ENCODE assay signal across 9 cellular contexts in the genomic region with DNA sequence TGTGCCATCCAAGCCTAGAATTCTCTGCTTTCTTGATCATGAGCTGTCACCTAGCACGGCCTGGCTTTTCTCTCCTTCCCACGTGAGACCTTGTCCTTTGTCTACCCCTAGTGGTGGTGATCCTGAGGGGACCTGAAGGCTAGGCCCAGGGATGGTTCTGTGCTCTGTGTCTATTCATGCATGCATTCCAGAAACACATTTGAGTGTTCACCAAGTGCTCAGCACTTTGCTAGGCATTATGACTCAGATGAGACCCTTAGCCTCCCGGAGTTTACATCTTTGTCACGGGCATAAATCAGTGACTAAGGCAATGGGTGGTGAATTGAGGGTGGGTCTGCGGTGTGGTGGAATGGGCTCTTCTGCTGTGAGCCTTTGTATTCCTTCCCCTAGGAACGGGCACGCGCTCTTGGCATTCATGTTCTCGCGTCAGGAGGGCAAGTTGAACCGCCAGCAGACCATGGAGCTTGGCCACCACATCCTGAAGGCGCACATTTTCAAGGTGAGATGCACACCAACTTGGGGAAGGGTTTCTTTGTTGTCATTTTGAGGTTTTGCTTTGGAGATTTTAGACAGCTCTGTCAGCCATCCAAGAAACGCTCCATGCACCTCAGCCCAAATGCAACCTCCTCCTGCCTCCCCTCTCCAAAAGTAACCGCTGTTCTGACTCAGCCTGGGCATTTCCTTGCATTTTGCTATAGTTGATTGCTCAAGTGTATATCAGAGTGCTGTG.
DNase-seq lines count a peak whose midpoint lies in the region; ATAC-seq and TF ChIP-seq lines count a peak whose summit lies in the region.
"Had no signal": no experiment of that assay in that cellular context is flagged by ENCODE, and none has a peak within 500 bp of the region (broad histone marks: within the 10 kb centered on the region; RNA-seq: fewer than 3 reads in every experiment).

No MANE protein-coding gene starts in this region.

- H3K9me3 ChIP-seq in WERI-Rb-1 (ENCODE audit: severe bottlenecking) (no peaks in the 10 kb centered on the region), left lung (no peaks in the 10 kb centered on the region)

- intact Hi-C loops in left lung (cut with DNase I): no loop called here

- H3K36me3 ChIP-seq in WERI-Rb-1 (peaks cover 15% of the 10 kb centered on the region; the same call in 1 of the 2 replicates), left lung (peaks cover 0 to 51% of the 10 kb centered on the region in 2 donors)

- DNase-seq in EH (ENCODE audit: low read depth) (peak; percentile 60), WERI-Rb-1 (peak; percentile 41), left lung (no peak), NCI-H2227 (lab: John Stamatoyannopoulos, UW; ENCODE audit: unreplicated experiment) (no peak), NCI-H2227 treated with DMSO at 0.1 percent for 48 hours (lab: John Stamatoyannopoulos, UW) (no peak), NCI-H345 (lab: John Stamatoyannopoulos, UW) (no peak)
- DNase-seq: activated B cell treated with CpG ODN at 0.5 μM for 24 hours had no signal

- H3K27ac ChIP-seq in WERI-Rb-1 (no peak overlapping the region), left lung (no peak overlapping the region)

- H3K27me3 ChIP-seq in WERI-Rb-1 (ENCODE audit: insufficient read depth, low read depth, severe bottlenecking): no peaks in the 10 kb centered on the region
- H3K27me3 ChIP-seq in left lung: no peaks in the 10 kb centered on the region

- TF ChIP-seq CTCF in WERI-Rb-1 (IDR thresholded peaks at IDR 0.05; ENCODE audit: low read depth, low read length) (peak; percentile 82), left lung (IDR thresholded peaks at IDR 0.05) (peak in 1 of 2 donors; percentile 27)

- H3K4me3 ChIP-seq in WERI-Rb-1 (ENCODE audit: low read depth, low read length) (no peak overlapping the region), left lung (no peak overlapping the region)

- no peaks in the 10 kb centered on the region for H3K4me1 ChIP-seq in left lung

- ATAC-seq in GM19452 (IDR thresholded peaks at IDR 0.05; ENCODE audit: unreplicated experiment): peak; percentile 63
- peak; percentile 64 for ATAC-seq in HG03460 (IDR thresholded peaks at IDR 0.05; ENCODE audit: unreplicated experiment)
- ATAC-seq in left lung: peak; percentile 47

Comparison
In these comparisons a context has a peak if more than half of its experiments do, and no peak if none do; other contexts are left out.
1. DNase-seq: peak in EH (single experiment) and WERI-Rb-1 (single experiment); none in left lung (0 of 2), NCI-H2227 (single experiment), NCI-H2227 treated with DMSO at 0.1 percent for 48 hours (single experiment) and NCI-H345 (single experiment).
2. Peak in every context shown above with its lines, with median percentiles within 50 percentile points of each other: ATAC-seq.